Comparison of ENCODE assay signal across 8 cellular contexts in genomic region chr14:68268197-68268596, GRCh38.
A peak's percentile ranks its signal among the peaks of the same experiment; 100 is the strongest.
DNase-seq lines count a peak whose midpoint lies in the region; ATAC-seq and TF ChIP-seq lines count a peak whose summit lies in the region.

No MANE protein-coding gene starts in this region.

- no peak overlapping the region for H3K4me3 Mint-ChIP-seq in activated CD8-positive, alpha-beta memory T cell treated with anti-CD3 and anti-CD28 coated beads, Interleukin-2, amount 10 ng/mL, durations not matched to agents 7 days and 5 days
- no peak overlapping the region for H3K4me3 Mint-ChIP-seq in activated CD4-positive, alpha-beta T cell treated with anti-CD3 and anti-CD28 coated beads, Interleukin-2, amount 10 ng/mL, durations not matched to agents 24 days and 14 days

- no peaks in the 10 kb centered on the region for H3K36me3 Mint-ChIP-seq in activated CD8-positive, alpha-beta memory T cell treated with anti-CD3 and anti-CD28 coated beads, Interleukin-2, amount 10 ng/mL, durations not matched to agents 7 days and 5 days
- H3K36me3 Mint-ChIP-seq in activated CD4-positive, alpha-beta T cell treated with anti-CD3 and anti-CD28 coated beads, Interleukin-2, amount 10 ng/mL, durations not matched to agents 24 days and 14 days (ENCODE audit: low read depth), result no peaks in the 10 kb centered on the region

- H3K27ac ChIP-seq in DOHH2 (ENCODE audit: low read depth, low read length) (peak overlapping the region; percentile 98), Karpas-422 (ENCODE audit: low read length) (peak overlapping the region; percentile 93)

- no peaks in the 10 kb centered on the region for H3K27me3 Mint-ChIP-seq in activated CD8-positive, alpha-beta memory T cell treated with anti-CD3 and anti-CD28 coated beads, Interleukin-2, amount 10 ng/mL, durations not matched to agents 7 days and 5 days
- H3K27me3 Mint-ChIP-seq in activated CD4-positive, alpha-beta T cell treated with anti-CD3 and anti-CD28 coated beads, Interleukin-2, amount 10 ng/mL, durations not matched to agents 24 days and 14 days, result no peaks in the 10 kb centered on the region

- TF ChIP-seq CTCF in DOHH2 (IDR thresholded peaks at IDR 0.05; ENCODE audit: low read depth, low read length, poor library complexity, severe bottlenecking), result no peak

- CTCF ChIA-PET in activated CD8-positive, alpha-beta memory T cell treated with anti-CD3 and anti-CD28 coated beads, Interleukin-2, amount 10 ng/mL, durations not matched to agents 7 days and 5 days (lab: Charles Lee), result no interaction called here

- H3K9me2 ChIP-seq in DOHH2 (replicated peaks; ENCODE audit: control insufficient read depth, low read length) (no peaks in the 10 kb centered on the region), Karpas-422 (replicated peaks; ENCODE audit: insufficient read depth, low read length) (no peaks in the 10 kb centered on the region)

- peaks cover 11% of the 10 kb centered on the region for H3K79me2 ChIP-seq in DOHH2 (ENCODE audit: control insufficient read depth, low read length)
- H3K79me2 ChIP-seq in Karpas-422 (ENCODE audit: low read length), result no peaks in the 10 kb centered on the region

- H3K9me3 ChIP-seq in DOHH2 (ENCODE audit: control insufficient read depth, insufficient read depth, low read length) (no peaks in the 10 kb centered on the region), Karpas-422 (ENCODE audit: low read length) (no peaks in the 10 kb centered on the region)

- H3K27me3 ChIP-seq in DOHH2 (ENCODE audit: control insufficient read depth, low read length) (no peaks in the 10 kb centered on the region), Karpas-422 (ENCODE audit: low read length) (no peaks in the 10 kb centered on the region)

- H3F3A ChIP-seq in DOHH2 (ENCODE audit: control insufficient read depth, insufficient read depth), result peaks cover 33% of the 10 kb centered on the region

- no peaks in the 10 kb centered on the region for H3K9me3 Mint-ChIP-seq in activated CD8-positive, alpha-beta memory T cell treated with anti-CD3 and anti-CD28 coated beads, Interleukin-2, amount 10 ng/mL, durations not matched to agents 7 days and 5 days (ENCODE audit: low read depth)
- no peaks in the 10 kb centered on the region for H3K9me3 Mint-ChIP-seq in activated CD4-positive, alpha-beta T cell treated with anti-CD3 and anti-CD28 coated beads, Interleukin-2, amount 10 ng/mL, durations not matched to agents 24 days and 14 days

- H2AFZ ChIP-seq in Karpas-422 (ENCODE audit: low read length), result no peak overlapping the region

- ATAC-seq in GM21447 (IDR thresholded peaks at IDR 0.05; ENCODE audit: unreplicated experiment) (peak; percentile 57), left lobe of liver (peak; percentile 54)
- no peak for ATAC-seq in activated CD8-positive, alpha-beta memory T cell treated with anti-CD3 and anti-CD28 coated beads, Interleukin-2, amount 10 ng/mL, durations not matched to agents 7 days and 5 days

- peaks cover 97% of the 10 kb centered on the region for H3K4me1 ChIP-seq in DOHH2 (ENCODE audit: control insufficient read depth, low read length)
- H3K4me1 ChIP-seq in Karpas-422 (ENCODE audit: low read length), result peaks cover 52% of the 10 kb centered on the region

- H3K4me2 ChIP-seq in DOHH2 (ENCODE audit: low read length) (peak overlapping the region; percentile 77), Karpas-422 (ENCODE audit: low read depth, low read length, poor library complexity, severe bottlenecking) (peak overlapping the region; percentile 62)

- DNase-seq in Karpas-422 (peak; percentile 96), left lobe of liver (ENCODE audit: low spot score) (no peak), cerebellar cortex (ENCODE audit: low spot score) (no peak)
- DNase-seq in activated CD8-positive, alpha-beta memory T cell treated with anti-CD3 and anti-CD28 coated beads, Interleukin-2, amount 10 ng/mL, durations not matched to agents 7 days and 5 days, result no peak
- no peak for DNase-seq in activated CD4-positive, alpha-beta T cell treated with anti-CD3 and anti-CD28 coated beads for 48 hours
- DNase-seq in activated CD4-positive, alpha-beta T cell treated with anti-CD3 and anti-CD28 coated beads, Interleukin-2, amount 10 ng/mL, durations not matched to agents 24 days and 14 days, result no peak

- H3K36me3 ChIP-seq in DOHH2 (ENCODE audit: control insufficient read depth, low read length) (peaks cover 3% of the 10 kb centered on the region; the same call in 1 of the 2 replicates), Karpas-422 (ENCODE audit: insufficient read depth, low read length) (no peaks in the 10 kb centered on the region)

- H3K4me3 ChIP-seq in DOHH2 (ENCODE audit: low read length) (peak overlapping the region; percentile 60), Karpas-422 (ENCODE audit: low read length) (peak overlapping the region; percentile 31)

- peaks cover 26% of the 10 kb centered on the region for H3K4me1 Mint-ChIP-seq in activated CD8-positive, alpha-beta memory T cell treated with anti-CD3 and anti-CD28 coated beads, Interleukin-2, amount 10 ng/mL, durations not matched to agents 7 days and 5 days
- H3K4me1 Mint-ChIP-seq in activated CD4-positive, alpha-beta T cell treated with anti-CD3 and anti-CD28 coated beads, Interleukin-2, amount 10 ng/mL, durations not matched to agents 24 days and 14 days, result peaks cover 27% of the 10 kb centered on the region

- no peaks in the 10 kb centered on the region for H4K20me1 ChIP-seq in DOHH2 (ENCODE audit: control insufficient read depth, insufficient read depth, low read depth, low read length)
- H4K20me1 ChIP-seq in Karpas-422 (ENCODE audit: insufficient read depth, low read depth, low read length), result peaks cover 6% of the 10 kb centered on the region; the same call in 1 of the 2 replicates

- H3K9ac ChIP-seq in Karpas-422 (ENCODE audit: low read length), result peak overlapping the region; percentile 33

- no peak overlapping the region for H3K27ac Mint-ChIP-seq in activated CD8-positive, alpha-beta memory T cell treated with anti-CD3 and anti-CD28 coated beads, Interleukin-2, amount 10 ng/mL, durations not matched to agents 7 days and 5 days
- no peak overlapping the region for H3K27ac Mint-ChIP-seq in activated CD4-positive, alpha-beta T cell treated with anti-CD3 and anti-CD28 coated beads, Interleukin-2, amount 10 ng/mL, durations not matched to agents 24 days and 14 days

- intact Hi-C loops in activated CD4-positive, alpha-beta T cell treated with anti-CD3 and anti-CD28 coated beads, Interleukin-2, amount 10 ng/mL, durations not matched to agents 24 days and 14 days (cut with micrococcal nuclease), result no loop called here
